ENCODE assay signal across 12 cellular contexts in the genomic region with DNA sequence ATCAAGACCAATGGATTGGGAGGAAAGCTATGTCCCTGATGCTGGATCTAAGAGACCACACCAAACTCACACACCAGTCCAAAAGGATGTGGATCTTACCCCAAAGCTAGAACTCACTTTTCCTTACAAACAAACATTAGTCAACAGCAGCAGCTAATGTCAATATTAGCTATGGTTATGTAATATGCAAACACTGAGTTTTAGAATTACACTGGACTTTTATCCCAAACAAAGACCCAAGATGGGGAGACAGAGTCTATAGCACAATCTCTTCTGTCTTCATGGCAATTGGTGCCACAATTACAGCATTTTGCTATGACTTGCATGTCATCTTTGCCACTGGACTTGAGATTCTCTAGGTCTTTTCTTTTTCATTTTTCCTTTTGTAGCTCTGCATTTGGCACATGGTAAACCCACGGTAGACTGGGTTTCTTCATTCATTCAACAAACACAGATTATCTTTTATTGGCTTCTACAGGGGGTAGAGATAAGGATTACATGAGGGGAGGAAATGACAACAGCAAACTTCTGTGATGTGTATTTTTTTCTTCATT.
"Had no signal": no experiment of that assay in that cellular context is flagged by ENCODE, and none has a peak within 500 bp of the region (broad histone marks: within the 10 kb centered on the region; RNA-seq: fewer than 3 reads in every experiment).

No MANE protein-coding gene starts in this region.

- H3K4me3 ChIP-seq: ascending aorta, cardiac muscle cell, thoracic aorta had no signal

- H3K4me3 Mint-ChIP-seq: activated CD4-positive, alpha-beta memory T cell treated with anti-CD3 and anti-CD28 coated beads, Interleukin-2, amount 10 ng/mL, durations not matched to agents 7 days and 5 days; activated naive CD8-positive, alpha-beta T cell treated with anti-CD3 and anti-CD28 coated beads, Interleukin-2, amount 50 U/mL, for 24 hours; stimulated activated naive CD8-positive, alpha-beta T cell treated with anti-CD3 and anti-CD28 coated beads, Interleukin-15, amount 100 ng/mL, for 72 hours had no signal

- H3K27me3 ChIP-seq: ascending aorta, cardiac muscle cell had no signal

- H3K27ac ChIP-seq: ascending aorta, cardiac muscle cell, thoracic aorta had no signal

- H3K36me3 ChIP-seq: ascending aorta, cardiac muscle cell, thoracic aorta had no signal

- H3K27ac Mint-ChIP-seq: activated CD4-positive, alpha-beta memory T cell treated with anti-CD3 and anti-CD28 coated beads, Interleukin-2, amount 10 ng/mL, durations not matched to agents 7 days and 5 days; activated naive CD8-positive, alpha-beta T cell treated with anti-CD3 and anti-CD28 coated beads, Interleukin-2, amount 50 U/mL, for 24 hours had no signal

- H3K27me3 Mint-ChIP-seq: activated CD4-positive, alpha-beta memory T cell treated with anti-CD3 and anti-CD28 coated beads, Interleukin-2, amount 10 ng/mL, durations not matched to agents 7 days and 5 days had no signal

- H3K9me3 Mint-ChIP-seq: activated CD4-positive, alpha-beta memory T cell treated with anti-CD3 and anti-CD28 coated beads, Interleukin-2, amount 10 ng/mL, durations not matched to agents 7 days and 5 days; activated naive CD8-positive, alpha-beta T cell treated with anti-CD3 and anti-CD28 coated beads, Interleukin-2, amount 50 U/mL, for 24 hours; stimulated activated naive CD8-positive, alpha-beta T cell treated with anti-CD3 and anti-CD28 coated beads, Interleukin-15, amount 100 ng/mL, for 72 hours had no signal

- ATAC-seq: activated naive CD8-positive, alpha-beta T cell treated with anti-CD3 and anti-CD28 coated beads, Interleukin-2, amount 50 U/mL, for 24 hours; stimulated activated naive CD8-positive, alpha-beta T cell treated with anti-CD3 and anti-CD28 coated beads, Interleukin-15, amount 100 ng/mL, for 72 hours had no signal

- H3K9me3 ChIP-seq: ascending aorta, thoracic aorta had no signal

- DNase-seq: activated CD4-positive, alpha-beta memory T cell treated with anti-CD3 and anti-CD28 coated beads, Interleukin-2, amount 10 ng/mL, durations not matched to agents 7 days and 5 days; activated CD4-positive, alpha-beta T cell treated with anti-CD3 and anti-CD28 coated beads for 1 hour; activated naive CD4-positive, alpha-beta T cell treated with Interleukin-2 at 50 U/mL for 16 hours; activated naive CD8-positive, alpha-beta T cell treated with anti-CD3 and anti-CD28 coated beads, Interleukin-2, amount 50 U/mL, for 24 hours; foreskin melanocyte; head of caudate nucleus; islet precursor cell; stimulated activated CD4-positive, alpha-beta T cell treated with anti-CD3 and anti-CD28 coated beads, Interleukin-4, amount 100 ng/mL, for 4 hours; stimulated activated naive CD8-positive, alpha-beta T cell treated with anti-CD3 and anti-CD28 coated beads, Interleukin-15, amount 100 ng/mL, for 72 hours had no signal
